Comparison of ENCODE assay signal across 15 cellular contexts in the genomic region with DNA sequence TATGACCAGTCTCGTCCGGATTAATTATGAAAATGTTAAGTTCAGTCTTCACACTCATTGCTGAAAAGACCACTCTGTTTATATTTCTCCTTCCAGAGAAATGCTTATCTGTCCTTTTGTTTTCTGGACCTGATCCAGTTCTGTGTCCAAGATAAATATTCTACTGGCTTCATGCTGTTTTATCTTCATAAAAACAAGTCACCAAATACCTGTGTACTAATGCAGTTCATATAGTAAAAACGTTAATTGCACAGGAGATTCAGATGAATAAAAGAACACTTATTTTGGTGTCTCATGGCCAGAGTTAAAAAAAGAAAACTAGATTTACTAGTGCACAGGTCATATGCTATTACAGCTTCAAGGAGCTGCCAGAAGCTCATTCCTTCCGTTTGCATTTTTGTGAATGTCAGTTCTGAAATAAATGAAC. TPM values are rescaled to one million over a fixed set of nuclear protein-coding genes. Genes with fewer than 3 reads are reported as not detected.
DNase-seq lines count a peak whose midpoint lies in the region; ATAC-seq, FAIRE-seq and TF ChIP-seq lines count a peak whose summit lies in the region.
"Had no signal": no experiment of that assay in that cellular context is flagged by ENCODE, and none has a peak within 500 bp of the region (broad histone marks: within the 10 kb centered on the region; RNA-seq: fewer than 3 reads in every experiment).

No MANE protein-coding gene starts in this region.

- intact Hi-C loops in Calu3 (cut with micrococcal nuclease; ENCODE audit: unreplicated experiment) (no loop called here), pancreas (cut with DNase I) (no loop called here)

- DNase-seq in Calu3, result no peak
- DNase-seq in SK-N-MC (ENCODE audit: low read depth, low spot score), result no peak
- peak; percentile 37 for DNase-seq in fibroblast of villous mesenchyme (ENCODE audit: low read depth)
- no peak for DNase-seq in pancreas
- DNase-seq in NCI-H2107 (lab: John Stamatoyannopoulos, UW), result no peak
- no peak for DNase-seq in glutamatergic neuron
- no peak for DNase-seq in naive thymus-derived CD8-positive, alpha-beta T cell
- DNase-seq in activated CD4-positive, alpha-beta T cell treated with anti-CD3 and anti-CD28 coated beads, Interleukin-2, amount 50 U/mL, for 48 hours, result no peak
- DNase-seq: activated CD4-positive, alpha-beta T cell treated with anti-CD3 and anti-CD28 coated beads for 48 hours; NCI-H2171 treated with DMSO at 0.1 percent for 48 hours had no signal

- H3K4me3 ChIP-seq in SK-N-MC (peak overlapping the region; percentile 14), fibroblast of villous mesenchyme (ENCODE audit: low read depth, low read length) (no peak overlapping the region), pancreas (peak overlapping the region in 1 of 4 donors; percentile 10)
- H3K4me3 ChIP-seq: BLaER1 treated with 17β-estradiol and CSF1 and Interleukin-3, amounts not matched to agents 10 nM and 100 nM had no signal

- 3% methylated on average over 4 of the region's 4 CpGs for WGBS in pancreas, 2 donors

- peak; percentile 24 to 55 (median 49) for ATAC-seq in pancreas
- ATAC-seq in naive thymus-derived CD8-positive, alpha-beta T cell, result no peak
- ATAC-seq: activated naive CD4-positive, alpha-beta T cell treated with anti-CD3 and anti-CD28 coated beads, Interleukin-2, amount 50 U/mL, for 72 hours had no signal

- H3K4me1 ChIP-seq in pancreas, result peaks cover 43 to 59% (median 59%) of the 10 kb centered on the region in 3 donors

- no peak overlapping the region for H3K9ac ChIP-seq in SK-N-MC (ENCODE audit: insufficient read length)

- peak overlapping the region; percentile 70 for H3K27ac Mint-ChIP-seq in Calu3 (ENCODE audit: unreplicated experiment)
- H3K27ac Mint-ChIP-seq in glutamatergic neuron (ENCODE audit: unreplicated experiment), result no peak overlapping the region
- H3K27ac Mint-ChIP-seq in naive thymus-derived CD8-positive, alpha-beta T cell, result no peak overlapping the region
- H3K27ac Mint-ChIP-seq: activated naive CD4-positive, alpha-beta T cell treated with anti-CD3 and anti-CD28 coated beads, Interleukin-2, amount 50 U/mL, for 72 hours had no signal

- no peaks in the 10 kb centered on the region for H3K36me3 ChIP-seq in SK-N-MC (ENCODE audit: insufficient read depth, low read length)
- no peaks in the 10 kb centered on the region for H3K36me3 ChIP-seq in pancreas
- H3K36me3 ChIP-seq: BLaER1 treated with 17β-estradiol and CSF1 and Interleukin-3, amounts not matched to agents 10 nM and 100 nM had no signal

- peak; percentile 54 for FAIRE-seq in pancreas (lab: Jason Lieb, UNC)
- FAIRE-seq: H54, keratinocyte had no signal

- H3K27me3 Mint-ChIP-seq in Calu3 (ENCODE audit: unreplicated experiment) (no peaks in the 10 kb centered on the region), glutamatergic neuron (ENCODE audit: unreplicated experiment) (no peaks in the 10 kb centered on the region)
- H3K27me3 Mint-ChIP-seq in naive thymus-derived CD8-positive, alpha-beta T cell, result peaks cover 0 to 5% (median 0%) of the 10 kb centered on the region in 5 donors

- H3K9me3 ChIP-seq in SK-N-MC (ENCODE audit: low read depth, low read length), result no peaks in the 10 kb centered on the region
- no peaks in the 10 kb centered on the region for H3K9me3 ChIP-seq in pancreas
- H3K9me3 ChIP-seq: BLaER1 treated with 17β-estradiol and CSF1 and Interleukin-3, amounts not matched to agents 10 nM and 100 nM had no signal

- TF ChIP-seq CTCF in Calu3 (IDR thresholded peaks at IDR 0.05; ENCODE audit: unreplicated experiment), result no peak
- no peak for TF ChIP-seq CTCF in fibroblast of villous mesenchyme (IDR thresholded peaks at IDR 0.05; ENCODE audit: insufficient read depth, low read depth, low read length)
- TF ChIP-seq CTCF in pancreas (IDR thresholded peaks at IDR 0.05), result no peak
- no peak for TF ChIP-seq CTCF in glutamatergic neuron (IDR thresholded peaks at IDR 0.05; ENCODE audit: partially characterized antibody, unreplicated experiment)

- no TSS peak for BruUV-seq in Calu3 (replicated peaks; lab: Mats Ljungman, UMichigan)

- H3K9me3 Mint-ChIP-seq in Calu3 (ENCODE audit: low read depth, unreplicated experiment) (no peaks in the 10 kb centered on the region), glutamatergic neuron (ENCODE audit: unreplicated experiment) (no peaks in the 10 kb centered on the region)
- H3K9me3 Mint-ChIP-seq in naive thymus-derived CD8-positive, alpha-beta T cell, result no peaks in the 10 kb centered on the region
- H3K9me3 Mint-ChIP-seq: activated naive CD4-positive, alpha-beta T cell treated with anti-CD3 and anti-CD28 coated beads, Interleukin-2, amount 50 U/mL, for 72 hours had no signal

- CTCF ChIA-PET in Calu3 (lab: Charles Lee), result interaction anchor here (0.6 to 0.7 kb wide), 2 partner anchors 16 to 193 kb away, joined by 3 read pairs; no protein-coding TSS in a partner anchor

- H3K36me3 Mint-ChIP-seq in Calu3 (ENCODE audit: insufficient read depth, unreplicated experiment) (no peaks in the 10 kb centered on the region), glutamatergic neuron (ENCODE audit: unreplicated experiment) (no peaks in the 10 kb centered on the region)
- peaks cover 0 to 3% (median 2%) of the 10 kb centered on the region in 3 donors for H3K36me3 Mint-ChIP-seq in naive thymus-derived CD8-positive, alpha-beta T cell
- H3K36me3 Mint-ChIP-seq: activated naive CD4-positive, alpha-beta T cell treated with anti-CD3 and anti-CD28 coated beads, Interleukin-2, amount 50 U/mL, for 72 hours had no signal

- H3K4me3 Mint-ChIP-seq in Calu3 (ENCODE audit: low read depth, unreplicated experiment) (no peak overlapping the region), glutamatergic neuron (ENCODE audit: unreplicated experiment) (no peak overlapping the region)
- H3K4me3 Mint-ChIP-seq in naive thymus-derived CD8-positive, alpha-beta T cell, result no peak overlapping the region

- H3K4me1 Mint-ChIP-seq in Calu3 (ENCODE audit: low read depth, unreplicated experiment), result peaks cover 55% of the 10 kb centered on the region
- peaks cover 48% of the 10 kb centered on the region for H3K4me1 Mint-ChIP-seq in glutamatergic neuron (ENCODE audit: low read depth, unreplicated experiment)
- peaks cover 21 to 59% (median 35%) of the 10 kb centered on the region in 4 donors for H3K4me1 Mint-ChIP-seq in naive thymus-derived CD8-positive, alpha-beta T cell

- no peaks in the 10 kb centered on the region for H3K27me3 ChIP-seq in pancreas
- H3K27me3 ChIP-seq: BLaER1 treated with 17β-estradiol and CSF1 and Interleukin-3, amounts not matched to agents 10 nM and 100 nM had no signal

- POLR2A ChIA-PET in naive thymus-derived CD8-positive, alpha-beta T cell (lab: Charles Lee), result no interaction called here

- H3K27ac ChIP-seq in SK-N-MC, result no peak overlapping the region
- peak overlapping the region in 3 of 4 donors; percentile 33 to 57 (median 56) for H3K27ac ChIP-seq in pancreas
- H3K27ac ChIP-seq: BLaER1 treated with 17β-estradiol and CSF1 and Interleukin-3, amounts not matched to agents 10 nM and 100 nM; epithelial cell of prostate had no signal

RNA-seq across cellular contexts. Expression of gene FNIP2, which starts 17.3 kb away (rescaled TPM):
- total RNA-seq in Calu3 (2022), result 35.3 and 38.7 TPM in 2 replicates
- 24.6 and 43.5 TPM in 2 replicates for total RNA-seq in fibroblast of villous mesenchyme
- total RNA-seq in pancreas, result 10 to 100 TPM; 13.6 to 28.2 (median 16.6) TPM
- 1 to 10 TPM; 5.4 to 6.3 TPM for polyA plus RNA-seq in pancreas
- total RNA-seq in glutamatergic neuron (ENCODE audit: unreplicated experiment), result 53.2 TPM
- 10 to 100 TPM in 1 of 2 experiments, 1 to 10 TPM in 1; 9.3 to 10.1 TPM for total RNA-seq in naive thymus-derived CD8-positive, alpha-beta T cell
- polyA plus RNA-seq in naive thymus-derived CD8-positive, alpha-beta T cell, result 1 to 10 TPM; 2.5 to 6.7 (median 4.6) TPM

Comparison
In these comparisons a context has a peak if more than half of its experiments do, and no peak if none do; other contexts are left out.
1. ATAC-seq: peak in pancreas (4 of 4); none in naive thymus-derived CD8-positive, alpha-beta T cell (0 of 2).